10 cellular contexts compared by ENCODE assay signal in the genomic region with DNA sequence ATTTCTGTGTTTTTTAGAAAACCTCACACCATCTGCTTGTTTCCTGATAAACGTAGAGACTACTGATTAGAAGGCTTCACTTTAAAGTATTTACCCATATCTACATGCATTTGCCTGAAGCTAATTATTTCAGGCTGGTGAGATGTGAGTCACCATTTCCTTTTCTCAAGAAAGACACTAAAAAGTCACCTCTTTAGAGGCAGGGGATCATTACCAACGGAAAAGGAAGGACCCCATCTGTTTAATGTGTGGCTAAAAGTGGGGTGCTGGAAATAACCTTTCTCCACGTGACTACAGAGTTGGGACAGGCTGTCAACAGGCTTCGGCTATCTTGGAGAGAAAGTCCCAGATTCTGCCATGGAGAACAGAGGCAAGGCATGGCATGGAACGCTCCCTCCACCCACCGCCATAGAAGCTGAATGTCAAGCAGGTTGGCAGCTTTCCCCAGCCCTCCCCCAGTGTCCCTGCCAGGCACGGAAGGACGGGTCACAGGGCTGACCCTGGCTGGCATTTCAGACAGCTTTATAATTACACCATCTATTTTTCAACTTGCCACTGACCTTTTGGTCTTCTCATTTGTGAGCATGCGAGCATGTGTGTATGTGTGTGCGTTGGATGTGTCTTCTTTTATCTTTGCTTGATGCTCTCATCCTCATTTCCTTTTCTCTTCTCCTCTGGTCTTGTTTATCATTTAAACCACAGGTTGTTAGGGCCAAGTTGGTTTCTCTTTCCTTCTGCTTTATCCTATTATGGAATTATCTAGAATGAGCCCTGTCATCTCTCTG.
DNase-seq lines count a peak whose midpoint lies in the region; ATAC-seq and TF ChIP-seq lines count a peak whose summit lies in the region.
"Had no signal": no experiment of that assay in that cellular context is flagged by ENCODE, and none has a peak within 500 bp of the region (broad histone marks: within the 10 kb centered on the region; RNA-seq: fewer than 3 reads in every experiment).

No MANE protein-coding gene starts in this region.

- H3K9me2 ChIP-seq in Loucy (replicated peaks; ENCODE audit: low read depth, low read length), result no peaks in the 10 kb centered on the region

- peaks cover 0 to 6% of the 10 kb centered on the region in 2 donors for H3K9me3 Mint-ChIP-seq in activated T-cell treated with anti-CD3 and anti-CD28 coated beads, Interleukin-2, amount 50 U/mL, for 72 hours

- no peaks in the 10 kb centered on the region for H3K27me3 ChIP-seq in BLaER1 treated with 17β-estradiol and CSF1 and Interleukin-3, amounts not matched to agents 10 nM and 100 nM
- no peaks in the 10 kb centered on the region for H3K27me3 ChIP-seq in Loucy (ENCODE audit: insufficient read depth, low read length, poor library complexity, severe bottlenecking)

- peak overlapping the region in 8 of 11 experiments; percentile 17 to 45 (median 36); a peak in 8 of 22 replicates for H3K27ac ChIP-seq in BLaER1 treated with 17β-estradiol and CSF1 and Interleukin-3, amounts not matched to agents 10 nM and 100 nM
- peak overlapping the region; percentile 39 for H3K27ac ChIP-seq in mesodermal cell (ENCODE audit: low read depth, low read length, severe bottlenecking)

- H3K27me3 Mint-ChIP-seq in activated T-cell treated with anti-CD3 and anti-CD28 coated beads, Interleukin-2, amount 50 U/mL, for 72 hours (ENCODE audit: low read depth), result no peaks in the 10 kb centered on the region

- 80 to 86% methylated on average over 6 of the region's 10 CpGs for WGBS in mesodermal cell (ENCODE audit: insufficient coverage in 2 of 2), 2 experiments

- peak; percentile 26 to 33 for DNase-seq in activated T-cell treated with anti-CD3 and anti-CD28 coated beads, Interleukin-2, amount 50 U/mL, for 72 hours
- DNase-seq in NK-92 treated with Interleukin-12 subunit alpha and Interleukin-12 subunit beta, amount 100 ng/mL, for 24 hours (lab: John Stamatoyannopoulos, UW), result no peak
- no peak for DNase-seq in NCI-H1092 treated with DMSO at 0.1 percent for 48 hours (lab: John Stamatoyannopoulos, UW)
- DNase-seq in HT-29 (ENCODE audit: low spot score), result no peak
- DNase-seq: cerebellar nuclear complex, NCI-H2081 treated with DMSO at 0.1 percent for 48 hours had no signal

- H2AFZ ChIP-seq in Loucy (ENCODE audit: low read length), result peak overlapping the region; percentile 45; the same call in 1 of the 2 replicates

- H3K79me2 ChIP-seq in Loucy (ENCODE audit: insufficient read depth, low read length), result no peaks in the 10 kb centered on the region

- H3K4me1 ChIP-seq in BLaER1 treated with 17β-estradiol and CSF1 and Interleukin-3, amounts not matched to agents 10 nM and 100 nM, result peaks cover 17 to 20% (median 19%) of the 10 kb centered on the region in 10 experiments
- peaks cover 11% of the 10 kb centered on the region for H3K4me1 ChIP-seq in Loucy (ENCODE audit: insufficient read depth, low read length, poor library complexity, severe bottlenecking)
- peaks cover 9% of the 10 kb centered on the region for H3K4me1 ChIP-seq in mesodermal cell (ENCODE audit: control insufficient read depth, insufficient read depth, low read length, poor library complexity, severe bottlenecking)

- peaks cover 0 to 3% of the 10 kb centered on the region in 2 donors for H3K36me3 Mint-ChIP-seq in activated T-cell treated with anti-CD3 and anti-CD28 coated beads, Interleukin-2, amount 50 U/mL, for 72 hours (ENCODE audit: insufficient read depth in 2 of 2)

- H3K27ac Mint-ChIP-seq in activated T-cell treated with anti-CD3 and anti-CD28 coated beads, Interleukin-2, amount 50 U/mL, for 72 hours, result peak overlapping the region; percentile 23

- no peak overlapping the region for H3K4me3 ChIP-seq in BLaER1 treated with 17β-estradiol and CSF1 and Interleukin-3, amounts not matched to agents 10 nM and 100 nM
- peak overlapping the region; percentile 52 for H3K4me3 ChIP-seq in Loucy (ENCODE audit: low read length, poor library complexity, severe bottlenecking)
- no peak overlapping the region for H3K4me3 ChIP-seq in mesodermal cell (ENCODE audit: extremely low read depth, insufficient read depth, low read length, poor library complexity, severe bottlenecking)

- peak overlapping the region; percentile 39 to 63 for H3K4me3 Mint-ChIP-seq in activated T-cell treated with anti-CD3 and anti-CD28 coated beads, Interleukin-2, amount 50 U/mL, for 72 hours

- no peaks in the 10 kb centered on the region for H3F3A ChIP-seq in Loucy (ENCODE audit: low read depth)

- peak overlapping the region; percentile 54 to 85 (median 69) for H3K4me2 ChIP-seq in BLaER1 treated with 17β-estradiol and CSF1 and Interleukin-3, amounts not matched to agents 10 nM and 100 nM
- peak overlapping the region; percentile 65 for H3K4me2 ChIP-seq in Loucy (ENCODE audit: low read depth, low read length, poor library complexity, severe bottlenecking)

- H3K9ac ChIP-seq in BLaER1 treated with 17β-estradiol and CSF1 and Interleukin-3, amounts not matched to agents 10 nM and 100 nM, result no peak overlapping the region
- H3K9ac ChIP-seq in Loucy (ENCODE audit: low read depth, low read length, poor library complexity, severe bottlenecking), result no peak overlapping the region

- no peak for TF ChIP-seq CTCF in Loucy (conservative IDR thresholded peaks at IDR 0.05; ENCODE audit: low read length)

- peak; percentile 71 to 79 for ATAC-seq in activated T-cell treated with anti-CD3 and anti-CD28 coated beads, Interleukin-2, amount 50 U/mL, for 72 hours (replicated peaks in 1 of 2)
- ATAC-seq in GM18502 (IDR thresholded peaks at IDR 0.05; ENCODE audit: poor library complexity, unreplicated experiment), result no peak

- H3K9me3 ChIP-seq in BLaER1 treated with 17β-estradiol and CSF1 and Interleukin-3, amounts not matched to agents 10 nM and 100 nM (replicated peaks in 1 of 11), result peaks cover 0 to 12% (median 0%) of the 10 kb centered on the region in 11 experiments; a peak in 2 of 22 replicates
- H3K9me3 ChIP-seq in Loucy (ENCODE audit: insufficient read depth, low read depth, low read length) (no peaks in the 10 kb centered on the region), mesodermal cell (ENCODE audit: control insufficient read depth, low read length) (no peaks in the 10 kb centered on the region)

- peaks cover 48% of the 10 kb centered on the region for H3K4me1 Mint-ChIP-seq in activated T-cell treated with anti-CD3 and anti-CD28 coated beads, Interleukin-2, amount 50 U/mL, for 72 hours (ENCODE audit: low read depth)

- no peaks in the 10 kb centered on the region for H4K20me1 ChIP-seq in BLaER1 treated with 17β-estradiol and CSF1 and Interleukin-3, amounts not matched to agents 10 nM and 100 nM
- no peaks in the 10 kb centered on the region for H4K20me1 ChIP-seq in Loucy (ENCODE audit: insufficient read depth, low read length, poor library complexity, severe bottlenecking)

- no peaks in the 10 kb centered on the region for H3K36me3 ChIP-seq in BLaER1 treated with 17β-estradiol and CSF1 and Interleukin-3, amounts not matched to agents 10 nM and 100 nM
- H3K36me3 ChIP-seq in Loucy (ENCODE audit: insufficient read depth, low read length) (no peaks in the 10 kb centered on the region), mesodermal cell (ENCODE audit: control insufficient read depth, insufficient read depth, low read length) (no peaks in the 10 kb centered on the region)

Comparison
In these comparisons a context has a peak if more than half of its experiments do, and no peak if none do; other contexts are left out.
1. DNase-seq: peak in activated T-cell treated with anti-CD3 and anti-CD28 coated beads, Interleukin-2, amount 50 U/mL, for 72 hours (2 of 2); none in NK-92 treated with Interleukin-12 subunit alpha and Interleukin-12 subunit beta, amount 100 ng/mL, for 24 hours (single experiment), NCI-H1092 treated with DMSO at 0.1 percent for 48 hours (single experiment) and HT-29 (single experiment).